ENCODE assay signal across 2 cellular contexts in genomic region chr1:13562981-13563380, GRCh38. TPM values are rescaled to one million over a fixed set of nuclear protein-coding genes. Genes with fewer than 3 reads are reported as not detected.
"Had no signal": no experiment of that assay in that cellular context is flagged by ENCODE, and none has a peak within 500 bp of the region (broad histone marks: within the 10 kb centered on the region; RNA-seq: fewer than 3 reads in every experiment).

No MANE protein-coding gene starts in this region.

RNA-seq across cellular contexts. Expression of gene PDPN, which starts 20.7 kb away (rescaled TPM):
- total RNA-seq: G401 had no signal
- polyA plus RNA-seq: GM12878 had no signal

RNA-seq across cellular contexts. Expression of gene LRRC38, which starts 49.2 kb away (rescaled TPM):
- total RNA-seq: G401, GM12878 had no signal
- polyA plus RNA-seq: GM12878 had no signal
